1 cellular context compared by ENCODE assay signal in the genomic region with DNA sequence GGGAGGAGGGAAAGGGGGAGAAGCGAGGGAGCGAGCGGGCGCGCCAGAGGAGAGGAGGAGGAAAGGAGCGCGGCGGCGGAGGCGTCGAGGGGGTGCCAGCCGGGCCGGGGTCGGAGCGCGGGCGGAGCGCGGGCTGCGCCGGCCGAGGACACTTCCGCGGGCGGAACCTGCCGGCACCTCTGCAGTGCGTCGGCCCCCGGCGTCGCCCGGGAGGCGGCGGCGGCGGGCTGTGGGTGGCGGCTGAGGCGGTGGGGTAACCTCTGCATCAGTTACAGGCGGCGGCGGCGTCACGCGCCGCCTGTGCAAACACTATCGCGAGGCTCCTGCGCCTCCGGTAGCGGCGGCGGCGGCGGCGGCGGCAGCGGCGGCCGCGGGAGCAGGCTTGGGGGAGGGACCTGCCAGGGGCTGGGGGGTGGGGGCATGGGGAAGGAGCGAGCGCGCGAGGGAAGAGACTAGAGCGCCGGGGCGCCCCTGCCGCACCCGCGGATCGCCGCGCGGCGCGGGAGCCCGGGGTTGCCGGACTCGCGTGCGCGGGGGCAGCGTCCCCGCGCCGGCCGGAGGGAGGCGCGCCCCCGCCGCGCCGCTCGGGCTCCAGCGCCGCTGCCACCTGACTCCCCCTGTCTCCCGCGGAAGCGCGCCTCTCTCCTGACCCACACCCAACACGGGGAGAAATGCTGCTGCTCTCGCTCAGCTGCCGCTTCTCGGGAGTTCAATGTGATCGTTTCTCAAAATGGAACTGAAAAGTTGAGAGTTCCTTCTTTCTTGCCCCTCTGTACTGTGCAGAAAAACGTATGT.
TF ChIP-seq lines count a peak whose summit lies in the region.

A gene (minus strand): TSS at position 264 of the 795 bp plus-strand sequence. CDS start 465 bp downstream, outside the sequence.

TF ChIP-seq in K562, 482 proteins besides CTCF, POLR2A, EP300 and RAD21 (continued from another document and continues in another):
- TF ChIP-seq, protein P1, sequence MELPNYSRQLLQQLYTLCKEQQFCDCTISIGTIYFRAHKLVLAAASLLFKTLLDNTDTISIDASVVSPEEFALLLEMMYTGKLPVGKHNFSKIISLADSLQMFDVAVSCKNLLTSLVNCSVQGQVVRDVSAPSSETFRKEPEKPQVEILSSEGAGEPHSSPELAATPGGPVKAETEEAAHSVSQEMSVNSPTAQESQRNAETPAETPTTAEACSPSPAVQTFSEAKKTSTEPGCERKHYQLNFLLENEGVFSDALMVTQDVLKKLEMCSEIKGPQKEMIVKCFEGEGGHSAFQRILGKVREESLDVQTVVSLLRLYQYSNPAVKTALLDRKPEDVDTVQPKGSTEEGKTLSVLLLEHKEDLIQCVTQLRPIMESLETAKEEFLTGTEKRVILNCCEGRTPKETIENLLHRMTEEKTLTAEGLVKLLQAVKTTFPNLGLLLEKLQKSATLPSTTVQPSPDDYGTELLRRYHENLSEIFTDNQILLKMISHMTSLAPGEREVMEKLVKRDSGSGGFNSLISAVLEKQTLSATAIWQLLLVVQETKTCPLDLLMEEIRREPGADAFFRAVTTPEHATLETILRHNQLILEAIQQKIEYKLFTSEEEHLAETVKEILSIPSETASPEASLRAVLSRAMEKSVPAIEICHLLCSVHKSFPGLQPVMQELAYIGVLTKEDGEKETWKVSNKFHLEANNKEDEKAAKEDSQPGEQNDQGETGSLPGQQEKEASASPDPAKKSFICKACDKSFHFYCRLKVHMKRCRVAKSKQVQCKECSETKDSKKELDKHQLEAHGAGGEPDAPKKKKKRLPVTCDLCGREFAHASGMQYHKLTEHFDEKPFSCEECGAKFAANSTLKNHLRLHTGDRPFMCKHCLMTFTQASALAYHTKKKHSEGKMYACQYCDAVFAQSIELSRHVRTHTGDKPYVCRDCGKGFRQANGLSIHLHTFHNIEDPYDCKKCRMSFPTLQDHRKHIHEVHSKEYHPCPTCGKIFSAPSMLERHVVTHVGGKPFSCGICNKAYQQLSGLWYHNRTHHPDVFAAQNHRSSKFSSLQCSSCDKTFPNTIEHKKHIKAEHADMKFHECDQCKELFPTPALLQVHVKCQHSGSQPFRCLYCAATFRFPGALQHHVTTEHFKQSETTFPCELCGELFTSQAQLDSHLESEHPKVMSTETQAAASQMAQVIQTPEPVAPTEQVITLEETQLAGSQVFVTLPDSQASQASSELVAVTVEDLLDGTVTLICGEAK (IDR thresholded peaks at IDR 0.05) = no peak
- TF ChIP-seq, protein P1 (CRISPR knock-in tag; IDR thresholded peaks at IDR 0.05) = no peak
- TF ChIP-seq MXI1 (IDR thresholded peaks at IDR 0.05; ENCODE audit: low read depth, low read length) (no peak; the same call in 1 of the 2 replicates), LEF1 (IDR thresholded peaks at IDR 0.05) (no peak), ZNF431 (CRISPR knock-in tag; IDR thresholded peaks at IDR 0.05) (no peak), ZNF232 (CRISPR knock-in tag; IDR thresholded peaks at IDR 0.05) (no peak), HCFC1 (IDR thresholded peaks at IDR 0.05; ENCODE audit: low read depth, low read length) (peak; percentile 21; the same call in 1 of the 2 replicates), PHTF2 (CRISPR knock-in tag; IDR thresholded peaks at IDR 0.05) (no peak), ZNF436 (CRISPR knock-in tag; IDR thresholded peaks at IDR 0.05) (no peak), SRSF3 (IDR thresholded peaks at IDR 0.05; ENCODE audit: insufficient read depth, low read length) (no peak), KDM5B (IDR thresholded peaks at IDR 0.05; ENCODE audit: insufficient replicate concordance, low read depth, low read length) (no peak), SRSF7 (optimal IDR thresholded peaks at IDR 0.05; ENCODE audit: low read depth, low read length) (no peak), CREBBP (IDR thresholded peaks at IDR 0.05; ENCODE audit: low read depth, low read length) (no peak), SP2 (IDR thresholded peaks at IDR 0.05; ENCODE audit: extremely low read depth, low read depth, low read length, poor library complexity, severe bottlenecking) (no peak), NR1H2 (CRISPR knock-in tag; IDR thresholded peaks at IDR 0.05) (no peak), XRCC4 (IDR thresholded peaks at IDR 0.05; ENCODE audit: extremely low read depth, insufficient read depth, insufficient read length) (no peak), DACH1 (IDR thresholded peaks at IDR 0.05; ENCODE audit: partially characterized antibody) (no peak), ZNF324 (CRISPR knock-in tag; IDR thresholded peaks at IDR 0.05) (no peak), NR2C1 (IDR thresholded peaks at IDR 0.05) (no peak), NR2C1 (tag; IDR thresholded peaks at IDR 0.05) (no peak), HNRNPH1 (optimal IDR thresholded peaks at IDR 0.05; ENCODE audit: low read depth, low read length) (no peak), XRCC5 (IDR thresholded peaks at IDR 0.05; ENCODE audit: low read depth, low read length) (no peak), SMARCC2 (IDR thresholded peaks at IDR 0.05; ENCODE audit: low read depth) (no peak; the same call in 1 of the 2 replicates), RNF2 (IDR thresholded peaks at IDR 0.05) (no peak), OTX1 (CRISPR knock-in tag; IDR thresholded peaks at IDR 0.05) (no peak), CHD2 (IDR thresholded peaks at IDR 0.05; ENCODE audit: low read depth, low read length) (peak; percentile 93), PTBP1 (IDR thresholded peaks at IDR 0.05; ENCODE audit: low read depth, low read length) (0 out of 2 replicates have a peak, but pooled peaks have one; percentile 0), KLF13 (tag; IDR thresholded peaks at IDR 0.05; ENCODE audit: borderline replicate concordance, low read depth) (no peak), TARDBP (IDR thresholded peaks at IDR 0.05) (peak; percentile 60; the same call in 1 of the 2 replicates), MTA3 (IDR thresholded peaks at IDR 0.05; ENCODE audit: borderline replicate concordance) (no peak; the same call in 1 of the 2 replicates), ZNF41 (CRISPR knock-in tag; conservative IDR thresholded peaks at IDR 0.05) (0 out of 2 replicates have a peak, but pooled peaks have one; percentile 18), JUND (IDR thresholded peaks at IDR 0.05; ENCODE audit: borderline replicate concordance, low read depth, low read length) (peak; percentile 52), JUND (tag; IDR thresholded peaks at IDR 0.05; ENCODE audit: borderline replicate concordance, low read depth, low read length) (no peak; the same call in 2 of the 3 replicates), ZNF785 (CRISPR knock-in tag; IDR thresholded peaks at IDR 0.05) (no peak), ZNF184 (CRISPR knock-in tag; IDR thresholded peaks at IDR 0.05) (no peak)
- TF ChIP-seq, protein P2, sequence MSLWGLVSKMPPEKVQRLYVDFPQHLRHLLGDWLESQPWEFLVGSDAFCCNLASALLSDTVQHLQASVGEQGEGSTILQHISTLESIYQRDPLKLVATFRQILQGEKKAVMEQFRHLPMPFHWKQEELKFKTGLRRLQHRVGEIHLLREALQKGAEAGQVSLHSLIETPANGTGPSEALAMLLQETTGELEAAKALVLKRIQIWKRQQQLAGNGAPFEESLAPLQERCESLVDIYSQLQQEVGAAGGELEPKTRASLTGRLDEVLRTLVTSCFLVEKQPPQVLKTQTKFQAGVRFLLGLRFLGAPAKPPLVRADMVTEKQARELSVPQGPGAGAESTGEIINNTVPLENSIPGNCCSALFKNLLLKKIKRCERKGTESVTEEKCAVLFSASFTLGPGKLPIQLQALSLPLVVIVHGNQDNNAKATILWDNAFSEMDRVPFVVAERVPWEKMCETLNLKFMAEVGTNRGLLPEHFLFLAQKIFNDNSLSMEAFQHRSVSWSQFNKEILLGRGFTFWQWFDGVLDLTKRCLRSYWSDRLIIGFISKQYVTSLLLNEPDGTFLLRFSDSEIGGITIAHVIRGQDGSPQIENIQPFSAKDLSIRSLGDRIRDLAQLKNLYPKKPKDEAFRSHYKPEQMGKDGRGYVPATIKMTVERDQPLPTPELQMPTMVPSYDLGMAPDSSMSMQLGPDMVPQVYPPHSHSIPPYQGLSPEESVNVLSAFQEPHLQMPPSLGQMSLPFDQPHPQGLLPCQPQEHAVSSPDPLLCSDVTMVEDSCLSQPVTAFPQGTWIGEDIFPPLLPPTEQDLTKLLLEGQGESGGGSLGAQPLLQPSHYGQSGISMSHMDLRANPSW (CRISPR knock-in tag; IDR thresholded peaks at IDR 0.05) = no peak
- TF ChIP-seq, protein P3, sequence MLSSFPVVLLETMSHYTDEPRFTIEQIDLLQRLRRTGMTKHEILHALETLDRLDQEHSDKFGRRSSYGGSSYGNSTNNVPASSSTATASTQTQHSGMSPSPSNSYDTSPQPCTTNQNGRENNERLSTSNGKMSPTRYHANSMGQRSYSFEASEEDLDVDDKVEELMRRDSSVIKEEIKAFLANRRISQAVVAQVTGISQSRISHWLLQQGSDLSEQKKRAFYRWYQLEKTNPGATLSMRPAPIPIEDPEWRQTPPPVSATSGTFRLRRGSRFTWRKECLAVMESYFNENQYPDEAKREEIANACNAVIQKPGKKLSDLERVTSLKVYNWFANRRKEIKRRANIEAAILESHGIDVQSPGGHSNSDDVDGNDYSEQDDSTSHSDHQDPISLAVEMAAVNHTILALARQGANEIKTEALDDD (IDR thresholded peaks at IDR 0.05) = no peak
- TF ChIP-seq, protein P4, sequence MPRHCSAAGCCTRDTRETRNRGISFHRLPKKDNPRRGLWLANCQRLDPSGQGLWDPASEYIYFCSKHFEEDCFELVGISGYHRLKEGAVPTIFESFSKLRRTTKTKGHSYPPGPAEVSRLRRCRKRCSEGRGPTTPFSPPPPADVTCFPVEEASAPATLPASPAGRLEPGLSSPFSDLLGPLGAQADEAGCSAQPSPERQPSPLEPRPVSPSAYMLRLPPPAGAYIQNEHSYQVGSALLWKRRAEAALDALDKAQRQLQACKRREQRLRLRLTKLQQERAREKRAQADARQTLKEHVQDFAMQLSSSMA (CRISPR knock-in tag; IDR thresholded peaks at IDR 0.05) = 0 out of 2 replicates have a peak, but pooled peaks have one; percentile 1
- TF ChIP-seq, protein P5, sequence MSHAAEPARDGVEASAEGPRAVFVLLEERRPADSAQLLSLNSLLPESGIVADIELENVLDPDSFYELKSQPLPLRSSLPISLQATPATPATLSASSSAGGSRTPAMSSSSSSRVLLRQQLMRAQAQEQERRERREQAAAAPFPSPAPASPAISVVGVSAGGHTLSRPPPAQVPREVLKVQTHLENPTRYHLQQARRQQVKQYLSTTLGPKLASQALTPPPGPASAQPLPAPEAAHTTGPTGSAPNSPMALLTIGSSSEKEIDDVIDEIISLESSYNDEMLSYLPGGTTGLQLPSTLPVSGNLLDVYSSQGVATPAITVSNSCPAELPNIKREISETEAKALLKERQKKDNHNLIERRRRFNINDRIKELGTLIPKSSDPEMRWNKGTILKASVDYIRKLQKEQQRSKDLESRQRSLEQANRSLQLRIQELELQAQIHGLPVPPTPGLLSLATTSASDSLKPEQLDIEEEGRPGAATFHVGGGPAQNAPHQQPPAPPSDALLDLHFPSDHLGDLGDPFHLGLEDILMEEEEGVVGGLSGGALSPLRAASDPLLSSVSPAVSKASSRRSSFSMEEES (CRISPR knock-in tag; IDR thresholded peaks at IDR 0.05) = no peak; the same call in 1 of the 2 replicates
- TF ChIP-seq, protein P6, sequence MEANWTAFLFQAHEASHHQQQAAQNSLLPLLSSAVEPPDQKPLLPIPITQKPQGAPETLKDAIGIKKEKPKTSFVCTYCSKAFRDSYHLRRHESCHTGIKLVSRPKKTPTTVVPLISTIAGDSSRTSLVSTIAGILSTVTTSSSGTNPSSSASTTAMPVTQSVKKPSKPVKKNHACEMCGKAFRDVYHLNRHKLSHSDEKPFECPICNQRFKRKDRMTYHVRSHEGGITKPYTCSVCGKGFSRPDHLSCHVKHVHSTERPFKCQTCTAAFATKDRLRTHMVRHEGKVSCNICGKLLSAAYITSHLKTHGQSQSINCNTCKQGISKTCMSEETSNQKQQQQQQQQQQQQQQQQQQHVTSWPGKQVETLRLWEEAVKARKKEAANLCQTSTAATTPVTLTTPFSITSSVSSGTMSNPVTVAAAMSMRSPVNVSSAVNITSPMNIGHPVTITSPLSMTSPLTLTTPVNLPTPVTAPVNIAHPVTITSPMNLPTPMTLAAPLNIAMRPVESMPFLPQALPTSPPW (CRISPR knock-in tag; IDR thresholded peaks at IDR 0.05) = peak; percentile 75
- TF ChIP-seq, protein P7, sequence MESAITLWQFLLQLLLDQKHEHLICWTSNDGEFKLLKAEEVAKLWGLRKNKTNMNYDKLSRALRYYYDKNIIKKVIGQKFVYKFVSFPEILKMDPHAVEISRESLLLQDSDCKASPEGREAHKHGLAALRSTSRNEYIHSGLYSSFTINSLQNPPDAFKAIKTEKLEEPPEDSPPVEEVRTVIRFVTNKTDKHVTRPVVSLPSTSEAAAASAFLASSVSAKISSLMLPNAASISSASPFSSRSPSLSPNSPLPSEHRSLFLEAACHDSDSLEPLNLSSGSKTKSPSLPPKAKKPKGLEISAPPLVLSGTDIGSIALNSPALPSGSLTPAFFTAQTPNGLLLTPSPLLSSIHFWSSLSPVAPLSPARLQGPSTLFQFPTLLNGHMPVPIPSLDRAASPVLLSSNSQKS (CRISPR knock-in tag; IDR thresholded peaks at IDR 0.05) = no peak
